Comparison of ENCODE assay signal across 12 cellular contexts in genomic region chr6:140915001-140915950, GRCh38.
DNase-seq lines count a peak whose midpoint lies in the region; ATAC-seq and TF ChIP-seq lines count a peak whose summit lies in the region.
"Had no signal": no experiment of that assay in that cellular context is flagged by ENCODE, and none has a peak within 500 bp of the region (broad histone marks: within the 10 kb centered on the region; RNA-seq: fewer than 3 reads in every experiment).

No MANE protein-coding gene starts in this region.

- H3K4me1 Mint-ChIP-seq in nephron: peaks cover 20% of the 10 kb centered on the region
- H3K4me1 Mint-ChIP-seq: activated naive CD8-positive, alpha-beta T cell treated with anti-CD3 and anti-CD28 coated beads, Interleukin-2, amount 10 ng/mL, durations not matched to agents 7 days and 5 days; CD4-positive, CD25-positive, alpha-beta regulatory T cell; memory B cell had no signal

- no peak for TF ChIP-seq CTCF in nephron (IDR thresholded peaks at IDR 0.05; ENCODE audit: unreplicated experiment in 3 of 3)

- H3K27ac Mint-ChIP-seq in nephron: peak overlapping the region; percentile 3 to 72 (median 57)
- H3K27ac Mint-ChIP-seq: activated naive CD8-positive, alpha-beta T cell treated with anti-CD3 and anti-CD28 coated beads, Interleukin-2, amount 10 ng/mL, durations not matched to agents 7 days and 5 days; CD4-positive, CD25-positive, alpha-beta regulatory T cell; memory B cell had no signal

- DNase-seq in EH (ENCODE audit: low read depth) (peak; percentile 21), NCI-H146 treated with DMSO at 0.1 percent for 48 hours (lab: John Stamatoyannopoulos, UW; ENCODE audit: unreplicated experiment) (peak; percentile 82), OCI-M1 (lab: John Stamatoyannopoulos, UW) (peak; percentile 27), HuH-7.5 (ENCODE audit: low spot score) (no peak)
- DNase-seq in central memory CD4-positive, alpha-beta T cell: no peak
- DNase-seq: activated naive CD8-positive, alpha-beta T cell treated with anti-CD3 and anti-CD28 coated beads, Interleukin-2, amount 10 ng/mL, durations not matched to agents 7 days and 5 days; activated T-cell treated with anti-CD3 and anti-CD28 coated beads for 4 hours; CD4-positive, CD25-positive, alpha-beta regulatory T cell had no signal

- no peaks in the 10 kb centered on the region for H3K36me3 Mint-ChIP-seq in nephron (ENCODE audit: low read depth)
- H3K36me3 Mint-ChIP-seq: activated naive CD8-positive, alpha-beta T cell treated with anti-CD3 and anti-CD28 coated beads, Interleukin-2, amount 10 ng/mL, durations not matched to agents 7 days and 5 days; CD4-positive, CD25-positive, alpha-beta regulatory T cell; memory B cell had no signal

- no peaks in the 10 kb centered on the region for H3K9me3 Mint-ChIP-seq in nephron
- H3K9me3 Mint-ChIP-seq: activated naive CD8-positive, alpha-beta T cell treated with anti-CD3 and anti-CD28 coated beads, Interleukin-2, amount 10 ng/mL, durations not matched to agents 7 days and 5 days; memory B cell had no signal

- H3K4me3 Mint-ChIP-seq in nephron: no peak overlapping the region
- H3K4me3 Mint-ChIP-seq: activated naive CD8-positive, alpha-beta T cell treated with anti-CD3 and anti-CD28 coated beads, Interleukin-2, amount 10 ng/mL, durations not matched to agents 7 days and 5 days; CD4-positive, CD25-positive, alpha-beta regulatory T cell; memory B cell had no signal

- ATAC-seq in GM18517 (IDR thresholded peaks at IDR 0.05; ENCODE audit: unreplicated experiment): no peak
- ATAC-seq: activated CD4-positive, CD25-positive, alpha-beta regulatory T cell treated with anti-CD3 and anti-CD28 coated beads, Interleukin-2, amount 50 U/mL, for 24 hours had no signal

- H3K27me3 Mint-ChIP-seq in nephron (ENCODE audit: low read depth): no peaks in the 10 kb centered on the region
- H3K27me3 Mint-ChIP-seq: activated naive CD8-positive, alpha-beta T cell treated with anti-CD3 and anti-CD28 coated beads, Interleukin-2, amount 10 ng/mL, durations not matched to agents 7 days and 5 days; CD4-positive, CD25-positive, alpha-beta regulatory T cell; memory B cell had no signal

Comparison
In these comparisons a context has a peak if more than half of its experiments do, and no peak if none do; other contexts are left out.
1. DNase-seq: peak in EH (single experiment), NCI-H146 treated with DMSO at 0.1 percent for 48 hours (single experiment) and OCI-M1 (single experiment); none in HuH-7.5 (single experiment) and central memory CD4-positive, alpha-beta T cell (single experiment).